Comparison of ENCODE assay signal across 15 cellular contexts in the genomic region with DNA sequence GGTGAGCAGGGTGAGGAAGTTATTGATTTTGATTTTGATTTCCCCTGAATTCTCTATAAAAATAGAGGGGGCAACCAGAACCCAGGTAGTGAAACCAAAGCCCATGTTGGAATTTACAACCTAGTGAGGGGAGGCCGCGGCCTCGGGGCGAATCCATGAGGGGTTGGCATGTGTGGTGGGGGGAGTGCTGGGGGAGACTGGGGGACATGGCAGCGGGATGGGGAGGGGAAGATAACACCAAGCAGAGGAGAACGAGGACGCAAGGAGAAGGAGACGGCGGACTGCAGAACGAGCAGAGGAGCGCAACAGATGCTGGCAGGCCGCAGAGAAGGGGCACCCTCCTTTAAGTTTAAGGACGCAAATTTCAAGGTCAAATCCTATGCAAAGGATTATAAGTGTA.
DNase-seq lines count a peak whose midpoint lies in the region; TF ChIP-seq lines count a peak whose summit lies in the region.
"Had no signal": no experiment of that assay in that cellular context is flagged by ENCODE, and none has a peak within 500 bp of the region (broad histone marks: within the 10 kb centered on the region; RNA-seq: fewer than 3 reads in every experiment).

No MANE protein-coding gene starts in this region.

- no peak overlapping the region for H3K4me3 Mint-ChIP-seq in osteocyte (ENCODE audit: unreplicated experiment)
- H3K4me3 Mint-ChIP-seq: CD8-positive, alpha-beta memory T cell; H9 had no signal

- no peak overlapping the region for H3K27ac ChIP-seq in ascending aorta
- H3K27ac ChIP-seq: BLaER1 had no signal

- H3K36me3 Mint-ChIP-seq in osteocyte (ENCODE audit: unreplicated experiment) = no peaks in the 10 kb centered on the region
- H3K36me3 Mint-ChIP-seq: CD8-positive, alpha-beta memory T cell had no signal

- H3K27me3 ChIP-seq in ascending aorta = no peaks in the 10 kb centered on the region
- H3K27me3 ChIP-seq: BLaER1 had no signal

- TF ChIP-seq CTCF in osteocyte (IDR thresholded peaks at IDR 0.05) (no peak), ascending aorta (IDR thresholded peaks at IDR 0.05) (no peak)

- H3K27me3 Mint-ChIP-seq in osteocyte (ENCODE audit: unreplicated experiment) = no peaks in the 10 kb centered on the region

- H3K4me1 Mint-ChIP-seq in osteocyte (ENCODE audit: unreplicated experiment) = peaks cover 8% of the 10 kb centered on the region

- H3K4me1 ChIP-seq in ascending aorta = no peaks in the 10 kb centered on the region

- no peak overlapping the region for H3K4me3 ChIP-seq in ascending aorta
- H3K4me3 ChIP-seq: BLaER1 had no signal

- no peaks in the 10 kb centered on the region for H3K9me3 Mint-ChIP-seq in osteocyte (ENCODE audit: unreplicated experiment)
- H3K9me3 Mint-ChIP-seq: CD8-positive, alpha-beta memory T cell; H9 had no signal

- DNase-seq in activated CD4-positive, CD25-positive, alpha-beta regulatory T cell treated with anti-CD3 and anti-CD28 coated beads, Interleukin-2, amount 50 U/mL, for 72 hours = peak; percentile 9
- no peak for DNase-seq in activated CD4-positive, CD25-positive, alpha-beta regulatory T cell (lab: John Stamatoyannopoulos, UW)
- peak; percentile 30 for DNase-seq in islet precursor cell
- peak; percentile 62 for DNase-seq in osteocyte (ENCODE audit: extremely low spot score, unreplicated experiment)
- DNase-seq in ascending aorta (ENCODE audit: low spot score in 2 of 2) = no peak
- no peak for DNase-seq in COR-L47 (lab: John Stamatoyannopoulos, UW)
- no peak for DNase-seq in stimulated activated naive CD4-positive, alpha-beta T cell (lab: John Stamatoyannopoulos, UW)
- DNase-seq: 8988T; AML-193; CD8-positive, alpha-beta memory T cell; DMS53; GF-D8; GOT3; H9 had no signal

- no peaks in the 10 kb centered on the region for H3K9me3 ChIP-seq in ascending aorta
- H3K9me3 ChIP-seq: BLaER1 had no signal

- intact Hi-C loops in ascending aorta (cut with DNase I) = loop anchor here (10.0 kb wide), 1 partner anchor 80 kb away; the partner anchor contains the start of gene SEPTIN5

- H3K27ac Mint-ChIP-seq in osteocyte (ENCODE audit: unreplicated experiment) = no peak overlapping the region

- no peaks in the 10 kb centered on the region for H3K36me3 ChIP-seq in ascending aorta
- H3K36me3 ChIP-seq: BLaER1 had no signal

Comparison
In these comparisons a context has a peak if more than half of its experiments do, and no peak if none do; other contexts are left out.
1. DNase-seq: peak in activated CD4-positive, CD25-positive, alpha-beta regulatory T cell treated with anti-CD3 and anti-CD28 coated beads, Interleukin-2, amount 50 U/mL, for 72 hours (single experiment), islet precursor cell (single experiment) and osteocyte (single experiment); none in activated CD4-positive, CD25-positive, alpha-beta regulatory T cell (0 of 4), ascending aorta (0 of 2), COR-L47 (single experiment) and stimulated activated naive CD4-positive, alpha-beta T cell (0 of 6).